11 cellular contexts compared by ENCODE assay signal in the genomic region with DNA sequence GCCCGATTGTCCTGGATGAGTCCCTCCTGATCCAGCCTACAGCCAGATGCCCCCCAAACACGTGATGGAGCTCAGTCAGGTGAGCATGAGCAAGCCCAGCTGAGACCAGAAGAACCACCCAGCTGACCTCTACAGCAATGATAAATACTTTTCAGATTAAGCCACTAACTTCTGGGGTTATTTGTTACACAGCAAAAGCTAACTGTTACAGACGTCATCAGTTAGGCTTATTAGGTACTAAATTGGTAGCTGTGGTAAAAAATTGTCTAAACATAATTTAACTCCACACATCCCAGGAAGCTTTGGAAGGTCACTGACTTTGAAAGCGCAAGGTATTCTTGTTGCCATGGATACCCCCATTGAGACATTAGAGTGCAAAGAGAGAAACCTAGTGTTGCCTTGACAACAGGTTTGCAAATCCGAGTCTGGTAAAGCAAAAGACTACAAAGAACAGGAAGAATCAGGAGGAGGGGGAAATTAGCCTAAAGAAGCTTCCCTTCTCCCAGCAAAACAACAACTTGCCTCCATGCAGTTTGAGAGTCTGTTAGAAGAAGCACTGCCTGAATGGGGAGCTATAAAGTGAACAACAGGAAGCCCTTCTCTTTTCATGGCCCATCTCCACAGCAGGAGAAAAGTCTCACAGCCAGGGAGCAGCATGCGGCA. TPM values are rescaled to one million over a fixed set of nuclear protein-coding genes. Genes with fewer than 3 reads are reported as not detected.
DNase-seq lines count a peak whose midpoint lies in the region; ATAC-seq and TF ChIP-seq lines count a peak whose summit lies in the region.
"Had no signal": no experiment of that assay in that cellular context is flagged by ENCODE, and none has a peak within 500 bp of the region (broad histone marks: within the 10 kb centered on the region; RNA-seq: fewer than 3 reads in every experiment).

No MANE protein-coding gene starts in this region.

- ATAC-seq in activated CD8-positive, alpha-beta T cell treated with anti-CD3 and anti-CD28 coated beads, Interleukin-2, amount 10 ng/mL, durations not matched to agents 7 days and 5 days, result peak; percentile 28
- ATAC-seq in GM19452 (IDR thresholded peaks at IDR 0.05; ENCODE audit: unreplicated experiment) (no peak), left lobe of liver (no peak), left lung (no peak)

- intact Hi-C loops in CD14-positive monocyte (cut with micrococcal nuclease), result no loop called here
- intact Hi-C loops in left lung (cut with DNase I), result no loop called here

- no peak overlapping the region for H3K4me3 ChIP-seq in left lung
- H3K4me3 ChIP-seq: stomach had no signal

- DNase-seq in CD14-positive monocyte (ENCODE audit: low spot score) (no peak), ELF-1 (ENCODE audit: low read depth, low spot score) (peak; percentile 6), immature natural killer cell (peak in 2 of 3 donors; percentile 22), OCI-M1 (lab: John Stamatoyannopoulos, UW) (no peak), left lobe of liver (ENCODE audit: low spot score) (no peak), left lung (no peak)
- DNase-seq in activated CD8-positive, alpha-beta T cell treated with anti-CD3 and anti-CD28 coated beads, Interleukin-2, amount 10 ng/mL, durations not matched to agents 7 days and 5 days, result no peak
- DNase-seq: KBM-7, kidney glomerular epithelial cell, stomach had no signal

- TF ChIP-seq CTCF in CD14-positive monocyte (IDR thresholded peaks at IDR 0.05) (no peak), left lung (IDR thresholded peaks at IDR 0.05) (no peak)

- H3K4me1 ChIP-seq in left lung, result peaks cover 0 to 21% of the 10 kb centered on the region in 2 donors
- H3K4me1 ChIP-seq: stomach had no signal

- POLR2A ChIA-PET in activated CD8-positive, alpha-beta T cell treated with anti-CD3 and anti-CD28 coated beads, Interleukin-2, amount 10 ng/mL, durations not matched to agents 7 days and 5 days (lab: Charles Lee), result interaction anchor here (0.6 to 3.0 kb wide), 11 partner anchors 19 to 470 kb away, joined by 3 to 23 read pairs (median 6); a partner anchor contains a TSS

- H3K4me3 Mint-ChIP-seq in CD14-positive monocyte (peak overlapping the region in 1 of 2 donors; percentile 36), immature natural killer cell (peak overlapping the region; percentile 73 to 84 (median 80))
- peak overlapping the region; percentile 26 for H3K4me3 Mint-ChIP-seq in activated CD8-positive, alpha-beta T cell treated with anti-CD3 and anti-CD28 coated beads, Interleukin-2, amount 10 ng/mL, durations not matched to agents 7 days and 5 days

- no peaks in the 10 kb centered on the region for H3K9me3 ChIP-seq in left lung

- H3K4me1 Mint-ChIP-seq in CD14-positive monocyte, result peaks cover 31% of the 10 kb centered on the region
- H3K4me1 Mint-ChIP-seq in activated CD8-positive, alpha-beta T cell treated with anti-CD3 and anti-CD28 coated beads, Interleukin-2, amount 10 ng/mL, durations not matched to agents 7 days and 5 days (ENCODE audit: low read depth), result peaks cover 72% of the 10 kb centered on the region
- peaks cover 65 to 70% of the 10 kb centered on the region in 2 donors for H3K4me1 Mint-ChIP-seq in immature natural killer cell

- H3K27ac Mint-ChIP-seq in CD14-positive monocyte (peak overlapping the region in 5 of 7 donors; percentile 4 to 80 (median 41)), immature natural killer cell (peak overlapping the region; percentile 79 to 95 (median 84))
- peak overlapping the region; percentile 94 for H3K27ac Mint-ChIP-seq in activated CD8-positive, alpha-beta T cell treated with anti-CD3 and anti-CD28 coated beads, Interleukin-2, amount 10 ng/mL, durations not matched to agents 7 days and 5 days

- peaks cover 0 to 12% of the 10 kb centered on the region in 2 donors for H3K27me3 ChIP-seq in left lung
- H3K27me3 ChIP-seq: stomach had no signal

- H3K9me3 Mint-ChIP-seq in CD14-positive monocyte (peaks cover 3 to 8% (median 6%) of the 10 kb centered on the region in 7 donors), immature natural killer cell (peaks cover 0 to 1% (median 0%) of the 10 kb centered on the region in 6 donors)
- H3K9me3 Mint-ChIP-seq in activated CD8-positive, alpha-beta T cell treated with anti-CD3 and anti-CD28 coated beads, Interleukin-2, amount 10 ng/mL, durations not matched to agents 7 days and 5 days (ENCODE audit: insufficient read depth), result no peaks in the 10 kb centered on the region

- H3K36me3 ChIP-seq in left lung, result no peaks in the 10 kb centered on the region
- H3K36me3 ChIP-seq: stomach had no signal

- peak overlapping the region in 1 of 2 donors; percentile 49 for H3K27ac ChIP-seq in left lung

- CTCF ChIA-PET in activated CD8-positive, alpha-beta T cell treated with anti-CD3 and anti-CD28 coated beads, Interleukin-2, amount 10 ng/mL, durations not matched to agents 7 days and 5 days (lab: Charles Lee), result interaction anchor here (1.0 to 5.0 kb wide), 20 partner anchors 8 to 375 kb away, joined by 3 to 53 read pairs (median 6); a partner anchor contains a TSS

- H3K36me3 Mint-ChIP-seq in CD14-positive monocyte, result no peaks in the 10 kb centered on the region
- H3K36me3 Mint-ChIP-seq in activated CD8-positive, alpha-beta T cell treated with anti-CD3 and anti-CD28 coated beads, Interleukin-2, amount 10 ng/mL, durations not matched to agents 7 days and 5 days (ENCODE audit: low read depth), result peaks cover 9% of the 10 kb centered on the region
- no peaks in the 10 kb centered on the region for H3K36me3 Mint-ChIP-seq in immature natural killer cell

- H3K27me3 Mint-ChIP-seq in CD14-positive monocyte (ENCODE audit: low read depth in 3 of 3) (peaks cover 9 to 16% (median 14%) of the 10 kb centered on the region in 3 donors), immature natural killer cell (ENCODE audit: low read depth in 3 of 3) (peaks cover 6 to 12% (median 7%) of the 10 kb centered on the region in 3 donors)
- H3K27me3 Mint-ChIP-seq in activated CD8-positive, alpha-beta T cell treated with anti-CD3 and anti-CD28 coated beads, Interleukin-2, amount 10 ng/mL, durations not matched to agents 7 days and 5 days (ENCODE audit: low read depth), result peaks cover 3% of the 10 kb centered on the region

RNA-seq across cellular contexts. Expression of a gene that starts 41.8 kb away (rescaled TPM):
- polyA plus RNA-seq in CD14-positive monocyte, result under 1 TPM in 1 of 2 donors, not detected in 1; 0.09 TPM
- 1 to 10 TPM; 8.6 to 9.2 TPM for total RNA-seq in activated CD8-positive, alpha-beta T cell treated with anti-CD3 and anti-CD28 coated beads, Interleukin-2, amount 10 ng/mL, durations not matched to agents 7 days and 5 days
- polyA plus RNA-seq in immature natural killer cell, result 1 to 10 TPM in 2 of 3 donors, under 1 TPM in 1; 0.59 to 8.4 (median 2.0) TPM
- total RNA-seq in left lobe of liver, result 0.05 TPM
- total RNA-seq in left lung, result 1 to 10 TPM in 1 of 2 donors, under 1 TPM in 1; 0.38 to 1.1 TPM

Comparison
In these comparisons a context has a peak if more than half of its experiments do, and no peak if none do; other contexts are left out.
1. DNase-seq: peak in ELF-1 (single experiment) and immature natural killer cell (2 of 3); none in CD14-positive monocyte (single experiment), activated CD8-positive, alpha-beta T cell treated with anti-CD3 and anti-CD28 coated beads, Interleukin-2, amount 10 ng/mL, durations not matched to agents 7 days and 5 days (single experiment), OCI-M1 (single experiment), left lobe of liver (single experiment) and left lung (0 of 2).
2. H3K27ac Mint-ChIP-seq: peak in every context shown above with its lines; median percentile 94 in activated CD8-positive, alpha-beta T cell treated with anti-CD3 and anti-CD28 coated beads, Interleukin-2, amount 10 ng/mL, durations not matched to agents 7 days and 5 days; 84 in immature natural killer cell; 41 in CD14-positive monocyte.